In the genomic region with DNA sequence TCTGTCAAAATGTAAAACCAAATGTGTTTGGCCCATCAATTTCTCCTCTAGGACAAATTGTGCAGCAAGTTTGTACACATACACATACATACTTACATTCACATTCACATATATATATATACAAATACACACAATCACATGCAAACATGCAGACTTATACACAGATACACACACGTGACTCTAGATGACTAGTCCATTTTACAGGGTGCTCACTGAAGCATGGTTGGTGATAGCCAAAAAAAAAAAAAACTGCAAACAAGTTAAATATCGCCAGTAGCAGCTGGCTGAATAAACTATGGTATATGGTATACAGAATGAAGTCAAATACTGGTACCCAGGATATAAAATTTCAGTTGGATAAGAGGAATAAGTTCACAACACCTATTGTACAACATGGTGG, we compare ENCODE assay signal across 34 cellular contexts.
"Had no signal": no experiment of that assay in that cellular context is flagged by ENCODE, and none has a peak within 500 bp of the region (broad histone marks: within the 10 kb centered on the region; RNA-seq: fewer than 3 reads in every experiment).

No MANE protein-coding gene starts in this region.

- DNase-seq: activated effector memory CD4-positive, alpha-beta T cell treated with anti-CD3 and anti-CD28 coated beads, Interleukin-2, amount 50 U/mL, for 16 hours; activated effector memory CD4-positive, alpha-beta T cell treated with Interleukin-2 at 50 U/mL for 16 hours; activated gamma-delta T cell; activated gamma-delta T cell treated with Interleukin-2 at 50 U/mL for 16 hours; activated naive CD4-positive, alpha-beta T cell; activated naive CD4-positive, alpha-beta T cell treated with anti-CD3 and anti-CD28 coated beads for 36 hours; activated naive CD4-positive, alpha-beta T cell treated with anti-CD3 and anti-CD28 coated beads, Interleukin-2, amount 10 ng/mL, durations not matched to agents 7 days and 5 days; activated naive CD4-positive, alpha-beta T cell treated with anti-CD3 and anti-CD28 coated beads, Interleukin-2, amount 50 U/mL, for 16 hours; activated naive CD4-positive, alpha-beta T cell treated with Interleukin-2 at 50 U/mL for 16 hours; activated naive CD8-positive, alpha-beta T cell treated with anti-CD3 and anti-CD28 coated beads for 36 hours; activated naive CD8-positive, alpha-beta T cell treated with anti-CD3 and anti-CD28 coated beads, Interleukin-2, amount 10 ng/mL, durations not matched to agents 7 days and 5 days; activated naive CD8-positive, alpha-beta T cell treated with anti-CD3 and anti-CD28 coated beads, Interleukin-2, amount 50 U/mL, for 24 hours; activated T-cell treated with anti-CD3 and anti-CD28 coated beads, Interleukin-2, amount 50 U/mL, for 1 hour; activated T-cell treated with anti-CD3 and anti-CD28 coated beads, Interleukin-2, amount 50 U/mL, for 24 hours; activated T-cell treated with anti-CD3 and anti-CD28 coated beads, Interleukin-2, amount 50 U/mL, for 4 hours; activated T-cell treated with anti-CD3 and anti-CD28 coated beads, Interleukin-2, amount 50 U/mL, for 48 hours; activated T-cell treated with anti-CD3 and anti-CD28 coated beads, Interleukin-2, amount 50 U/mL, for 72 hours; adrenal gland; amniotic stem cell; amygdala; anterior cingulate cortex; aorta; body of pancreas; brain microvascular endothelial cell; caudate nucleus; central memory CD4-positive, alpha-beta T cell; cerebellar nuclear complex had no signal

- H3K27ac ChIP-seq: adrenal gland, ascending aorta, body of pancreas, brain microvascular endothelial cell, breast epithelium, cardiac muscle cell had no signal

- H3K4me1 ChIP-seq: adrenal gland, ascending aorta, body of pancreas, breast epithelium had no signal

- H3K4me3 ChIP-seq: adrenal gland, ascending aorta, body of pancreas, breast epithelium, cardiac muscle cell had no signal

- ATAC-seq: activated naive CD4-positive, alpha-beta T cell treated with anti-CD3 and anti-CD28 coated beads, Interleukin-2, amount 50 U/mL, for 72 hours; activated naive CD8-positive, alpha-beta T cell treated with anti-CD3 and anti-CD28 coated beads, Interleukin-2, amount 50 U/mL, for 24 hours; activated T-cell treated with anti-CD3 and anti-CD28 coated beads, Interleukin-2, amount 50 U/mL, for 4 hours; activated T-cell treated with anti-CD3 and anti-CD28 coated beads, Interleukin-2, amount 50 U/mL, for 72 hours; activated T-helper 17 cell treated with anti-CD3 and anti-CD28 coated beads, Interleukin-2, amount 50 U/mL, for 72 hours; body of pancreas had no signal

- FAIRE-seq: astrocyte, bronchial epithelial cell had no signal

- H3K27me3 ChIP-seq: adrenal gland, ascending aorta, body of pancreas, brain microvascular endothelial cell, breast epithelium, cardiac muscle cell had no signal

- H3K9me3 ChIP-seq: adrenal gland, body of pancreas, breast epithelium had no signal

- H3K36me3 ChIP-seq: adrenal gland, ascending aorta, brain microvascular endothelial cell, breast epithelium, cardiac muscle cell had no signal
